1 cellular context compared by ENCODE assay signal in genomic region chr16:667780-668518, GRCh38.
TF ChIP-seq lines count a peak whose summit lies in the region.

Gene RHOT2, plus strand, starts transcription at chr16:668132. Its CDS starts 68 bp downstream, at chr16:668200.

TF ChIP-seq in HepG2, 621 proteins besides CTCF, POLR2A, EP300 and RAD21 (continued from another document and continues in another):
- TF ChIP-seq, protein P1, sequence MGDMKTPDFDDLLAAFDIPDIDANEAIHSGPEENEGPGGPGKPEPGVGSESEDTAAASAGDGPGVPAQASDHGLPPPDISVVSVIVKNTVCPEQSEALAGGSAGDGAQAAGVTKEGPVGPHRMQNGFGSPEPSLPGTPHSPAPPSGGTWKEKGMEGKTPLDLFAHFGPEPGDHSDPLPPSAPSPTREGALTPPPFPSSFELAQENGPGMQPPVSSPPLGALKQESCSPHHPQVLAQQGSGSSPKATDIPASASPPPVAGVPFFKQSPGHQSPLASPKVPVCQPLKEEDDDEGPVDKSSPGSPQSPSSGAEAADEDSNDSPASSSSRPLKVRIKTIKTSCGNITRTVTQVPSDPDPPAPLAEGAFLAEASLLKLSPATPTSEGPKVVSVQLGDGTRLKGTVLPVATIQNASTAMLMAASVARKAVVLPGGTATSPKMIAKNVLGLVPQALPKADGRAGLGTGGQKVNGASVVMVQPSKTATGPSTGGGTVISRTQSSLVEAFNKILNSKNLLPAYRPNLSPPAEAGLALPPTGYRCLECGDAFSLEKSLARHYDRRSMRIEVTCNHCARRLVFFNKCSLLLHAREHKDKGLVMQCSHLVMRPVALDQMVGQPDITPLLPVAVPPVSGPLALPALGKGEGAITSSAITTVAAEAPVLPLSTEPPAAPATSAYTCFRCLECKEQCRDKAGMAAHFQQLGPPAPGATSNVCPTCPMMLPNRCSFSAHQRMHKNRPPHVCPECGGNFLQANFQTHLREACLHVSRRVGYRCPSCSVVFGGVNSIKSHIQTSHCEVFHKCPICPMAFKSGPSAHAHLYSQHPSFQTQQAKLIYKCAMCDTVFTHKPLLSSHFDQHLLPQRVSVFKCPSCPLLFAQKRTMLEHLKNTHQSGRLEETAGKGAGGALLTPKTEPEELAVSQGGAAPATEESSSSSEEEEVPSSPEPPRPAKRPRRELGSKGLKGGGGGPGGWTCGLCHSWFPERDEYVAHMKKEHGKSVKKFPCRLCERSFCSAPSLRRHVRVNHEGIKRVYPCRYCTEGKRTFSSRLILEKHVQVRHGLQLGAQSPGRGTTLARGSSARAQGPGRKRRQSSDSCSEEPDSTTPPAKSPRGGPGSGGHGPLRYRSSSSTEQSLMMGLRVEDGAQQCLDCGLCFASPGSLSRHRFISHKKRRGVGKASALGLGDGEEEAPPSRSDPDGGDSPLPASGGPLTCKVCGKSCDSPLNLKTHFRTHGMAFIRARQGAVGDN (CRISPR knock-in tag; IDR thresholded peaks at IDR 0.05): peak; percentile 88
- TF ChIP-seq FOXO1 (CRISPR knock-in tag; IDR thresholded peaks at IDR 0.05) (peak; percentile 80), HOXA7 (CRISPR knock-in tag; IDR thresholded peaks at IDR 0.05) (no peak), ZNF264 (CRISPR knock-in tag; IDR thresholded peaks at IDR 0.05) (0 out of 2 replicates have a peak, but pooled peaks have one; percentile 13), CBX2 (IDR thresholded peaks at IDR 0.05; ENCODE audit: low read depth, low read length) (no peak), CBX2 (CRISPR knock-in tag; IDR thresholded peaks at IDR 0.05; ENCODE audit: low read depth) (no peak), AHR (CRISPR knock-in tag; IDR thresholded peaks at IDR 0.05) (no peak), ZNF431 (CRISPR knock-in tag; IDR thresholded peaks at IDR 0.05; ENCODE audit: borderline replicate concordance, low read depth) (peak; percentile 60; the same call in 1 of the 2 replicates), HOXD1 (CRISPR knock-in tag; IDR thresholded peaks at IDR 0.05) (peak; percentile 20; the same call in 1 of the 2 replicates), HNF4G (IDR thresholded peaks at IDR 0.05; ENCODE audit: borderline replicate concordance, low read depth, low read length) (peak; percentile 8; the same call in 1 of the 2 replicates), HNF4G (CRISPR knock-in tag; IDR thresholded peaks at IDR 0.05; ENCODE audit: borderline replicate concordance, low read depth) (peak; percentile 73; the same call in 1 of the 2 replicates), ZSCAN20 (CRISPR knock-in tag; IDR thresholded peaks at IDR 0.05; ENCODE audit: borderline replicate concordance) (peak; percentile 83; the same call in 1 of the 2 replicates), IRX3 (CRISPR knock-in tag; IDR thresholded peaks at IDR 0.05; ENCODE audit: borderline replicate concordance, low read depth) (no peak), ZFAT (CRISPR knock-in tag; conservative IDR thresholded peaks at IDR 0.05) (no peak), PHF20 (CRISPR knock-in tag; IDR thresholded peaks at IDR 0.05) (peak; percentile 92), MZF1 (CRISPR knock-in tag; IDR thresholded peaks at IDR 0.05; ENCODE audit: borderline replicate concordance) (no peak), ZKSCAN8 (CRISPR knock-in tag; IDR thresholded peaks at IDR 0.05; ENCODE audit: borderline replicate concordance) (0 out of 2 replicates have a peak, but pooled peaks have one; percentile 54), GATA4 (IDR thresholded peaks at IDR 0.05; ENCODE audit: borderline replicate concordance, low read depth) (no peak), RORA (CRISPR knock-in tag; IDR thresholded peaks at IDR 0.05) (no peak), CEBPG (CRISPR knock-in tag; IDR thresholded peaks at IDR 0.05) (peak; percentile 60), ISX (CRISPR knock-in tag; conservative IDR thresholded peaks at IDR 0.05) (no peak; the same call in none of the 2 replicates), MEIS2 (CRISPR knock-in tag; IDR thresholded peaks at IDR 0.05) (peak; percentile 73; the same call in 1 of the 2 replicates), ISL2 (CRISPR knock-in tag; IDR thresholded peaks at IDR 0.05) (no peak; the same call in 1 of the 2 replicates), BRCA1 (CRISPR knock-in tag; IDR thresholded peaks at IDR 0.05) (no peak), SATB2 (CRISPR knock-in tag; IDR thresholded peaks at IDR 0.05) (0 out of 2 replicates have a peak, but pooled peaks have one; percentile 17), ZNF10 (CRISPR knock-in tag; IDR thresholded peaks at IDR 0.05; ENCODE audit: borderline replicate concordance, low read depth) (no peak), ZNF567 (CRISPR knock-in tag; IDR thresholded peaks at IDR 0.05; ENCODE audit: borderline replicate concordance) (peak; percentile 81; the same call in 1 of the 2 replicates), KDM1A (CRISPR knock-in tag; IDR thresholded peaks at IDR 0.05) (no peak), ZNF792 (CRISPR knock-in tag; IDR thresholded peaks at IDR 0.05) (no peak), RARA (CRISPR knock-in tag; IDR thresholded peaks at IDR 0.05) (peak; percentile 40; the same call in 1 of the 2 replicates), TEAD2 (CRISPR knock-in tag; IDR thresholded peaks at IDR 0.05) (no peak), ZBTB38 (CRISPR knock-in tag; IDR thresholded peaks at IDR 0.05) (peak; percentile 92), HDAC1 (CRISPR knock-in tag; IDR thresholded peaks at IDR 0.05) (peak; percentile 82), ETV5 (CRISPR knock-in tag; IDR thresholded peaks at IDR 0.05; ENCODE audit: borderline replicate concordance) (peak; percentile 78), NCOR1 (IDR thresholded peaks at IDR 0.05; ENCODE audit: borderline replicate concordance, low read length) (no peak), KDM3A (CRISPR knock-in tag; IDR thresholded peaks at IDR 0.05; ENCODE audit: low read depth) (no peak), ZNF337 (CRISPR knock-in tag; IDR thresholded peaks at IDR 0.05; ENCODE audit: borderline replicate concordance, low read depth) (peak; percentile 60; the same call in 1 of the 2 replicates), KMT2A (CRISPR knock-in tag; IDR thresholded peaks at IDR 0.05) (peak; percentile 53; the same call in 1 of the 2 replicates), HNRNPLL (IDR thresholded peaks at IDR 0.05; ENCODE audit: low read depth, low read length, poor library complexity, severe bottlenecking) (peak; percentile 53), ZNF350 (CRISPR knock-in tag; IDR thresholded peaks at IDR 0.05; ENCODE audit: borderline replicate concordance, low read depth) (peak; percentile 60; the same call in 1 of the 2 replicates), ZFX (CRISPR knock-in tag; IDR thresholded peaks at IDR 0.05; ENCODE audit: low read depth) (peak; percentile 89), SNRNP70 (IDR thresholded peaks at IDR 0.05; ENCODE audit: low read depth, low read length) (no peak), IKZF5 (CRISPR knock-in tag; IDR thresholded peaks at IDR 0.05) (no peak; the same call in 1 of the 2 replicates), DBP (CRISPR knock-in tag; IDR thresholded peaks at IDR 0.05; ENCODE audit: not compliant biosample characterization) (no peak)
- TF ChIP-seq, protein P2, sequence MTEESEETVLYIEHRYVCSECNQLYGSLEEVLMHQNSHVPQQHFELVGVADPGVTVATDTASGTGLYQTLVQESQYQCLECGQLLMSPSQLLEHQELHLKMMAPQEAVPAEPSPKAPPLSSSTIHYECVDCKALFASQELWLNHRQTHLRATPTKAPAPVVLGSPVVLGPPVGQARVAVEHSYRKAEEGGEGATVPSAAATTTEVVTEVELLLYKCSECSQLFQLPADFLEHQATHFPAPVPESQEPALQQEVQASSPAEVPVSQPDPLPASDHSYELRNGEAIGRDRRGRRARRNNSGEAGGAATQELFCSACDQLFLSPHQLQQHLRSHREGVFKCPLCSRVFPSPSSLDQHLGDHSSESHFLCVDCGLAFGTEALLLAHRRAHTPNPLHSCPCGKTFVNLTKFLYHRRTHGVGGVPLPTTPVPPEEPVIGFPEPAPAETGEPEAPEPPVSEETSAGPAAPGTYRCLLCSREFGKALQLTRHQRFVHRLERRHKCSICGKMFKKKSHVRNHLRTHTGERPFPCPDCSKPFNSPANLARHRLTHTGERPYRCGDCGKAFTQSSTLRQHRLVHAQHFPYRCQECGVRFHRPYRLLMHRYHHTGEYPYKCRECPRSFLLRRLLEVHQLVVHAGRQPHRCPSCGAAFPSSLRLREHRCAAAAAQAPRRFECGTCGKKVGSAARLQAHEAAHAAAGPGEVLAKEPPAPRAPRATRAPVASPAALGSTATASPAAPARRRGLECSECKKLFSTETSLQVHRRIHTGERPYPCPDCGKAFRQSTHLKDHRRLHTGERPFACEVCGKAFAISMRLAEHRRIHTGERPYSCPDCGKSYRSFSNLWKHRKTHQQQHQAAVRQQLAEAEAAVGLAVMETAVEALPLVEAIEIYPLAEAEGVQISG (CRISPR knock-in tag; IDR thresholded peaks at IDR 0.05): peak; percentile 100
- TF ChIP-seq, protein P3, sequence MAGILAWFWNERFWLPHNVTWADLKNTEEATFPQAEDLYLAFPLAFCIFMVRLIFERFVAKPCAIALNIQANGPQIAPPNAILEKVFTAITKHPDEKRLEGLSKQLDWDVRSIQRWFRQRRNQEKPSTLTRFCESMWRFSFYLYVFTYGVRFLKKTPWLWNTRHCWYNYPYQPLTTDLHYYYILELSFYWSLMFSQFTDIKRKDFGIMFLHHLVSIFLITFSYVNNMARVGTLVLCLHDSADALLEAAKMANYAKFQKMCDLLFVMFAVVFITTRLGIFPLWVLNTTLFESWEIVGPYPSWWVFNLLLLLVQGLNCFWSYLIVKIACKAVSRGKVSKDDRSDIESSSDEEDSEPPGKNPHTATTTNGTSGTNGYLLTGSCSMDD (CRISPR knock-in tag; IDR thresholded peaks at IDR 0.05): no peak
- TF ChIP-seq, protein P4, sequence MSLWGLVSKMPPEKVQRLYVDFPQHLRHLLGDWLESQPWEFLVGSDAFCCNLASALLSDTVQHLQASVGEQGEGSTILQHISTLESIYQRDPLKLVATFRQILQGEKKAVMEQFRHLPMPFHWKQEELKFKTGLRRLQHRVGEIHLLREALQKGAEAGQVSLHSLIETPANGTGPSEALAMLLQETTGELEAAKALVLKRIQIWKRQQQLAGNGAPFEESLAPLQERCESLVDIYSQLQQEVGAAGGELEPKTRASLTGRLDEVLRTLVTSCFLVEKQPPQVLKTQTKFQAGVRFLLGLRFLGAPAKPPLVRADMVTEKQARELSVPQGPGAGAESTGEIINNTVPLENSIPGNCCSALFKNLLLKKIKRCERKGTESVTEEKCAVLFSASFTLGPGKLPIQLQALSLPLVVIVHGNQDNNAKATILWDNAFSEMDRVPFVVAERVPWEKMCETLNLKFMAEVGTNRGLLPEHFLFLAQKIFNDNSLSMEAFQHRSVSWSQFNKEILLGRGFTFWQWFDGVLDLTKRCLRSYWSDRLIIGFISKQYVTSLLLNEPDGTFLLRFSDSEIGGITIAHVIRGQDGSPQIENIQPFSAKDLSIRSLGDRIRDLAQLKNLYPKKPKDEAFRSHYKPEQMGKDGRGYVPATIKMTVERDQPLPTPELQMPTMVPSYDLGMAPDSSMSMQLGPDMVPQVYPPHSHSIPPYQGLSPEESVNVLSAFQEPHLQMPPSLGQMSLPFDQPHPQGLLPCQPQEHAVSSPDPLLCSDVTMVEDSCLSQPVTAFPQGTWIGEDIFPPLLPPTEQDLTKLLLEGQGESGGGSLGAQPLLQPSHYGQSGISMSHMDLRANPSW (CRISPR knock-in tag; IDR thresholded peaks at IDR 0.05; ENCODE audit: borderline replicate concordance): no peak
- TF ChIP-seq, protein P5, sequence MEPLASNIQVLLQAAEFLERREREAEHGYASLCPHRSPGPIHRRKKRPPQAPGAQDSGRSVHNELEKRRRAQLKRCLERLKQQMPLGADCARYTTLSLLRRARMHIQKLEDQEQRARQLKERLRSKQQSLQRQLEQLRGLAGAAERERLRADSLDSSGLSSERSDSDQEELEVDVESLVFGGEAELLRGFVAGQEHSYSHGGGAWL (CRISPR knock-in tag; IDR thresholded peaks at IDR 0.05): no peak
- TF ChIP-seq, protein P6, sequence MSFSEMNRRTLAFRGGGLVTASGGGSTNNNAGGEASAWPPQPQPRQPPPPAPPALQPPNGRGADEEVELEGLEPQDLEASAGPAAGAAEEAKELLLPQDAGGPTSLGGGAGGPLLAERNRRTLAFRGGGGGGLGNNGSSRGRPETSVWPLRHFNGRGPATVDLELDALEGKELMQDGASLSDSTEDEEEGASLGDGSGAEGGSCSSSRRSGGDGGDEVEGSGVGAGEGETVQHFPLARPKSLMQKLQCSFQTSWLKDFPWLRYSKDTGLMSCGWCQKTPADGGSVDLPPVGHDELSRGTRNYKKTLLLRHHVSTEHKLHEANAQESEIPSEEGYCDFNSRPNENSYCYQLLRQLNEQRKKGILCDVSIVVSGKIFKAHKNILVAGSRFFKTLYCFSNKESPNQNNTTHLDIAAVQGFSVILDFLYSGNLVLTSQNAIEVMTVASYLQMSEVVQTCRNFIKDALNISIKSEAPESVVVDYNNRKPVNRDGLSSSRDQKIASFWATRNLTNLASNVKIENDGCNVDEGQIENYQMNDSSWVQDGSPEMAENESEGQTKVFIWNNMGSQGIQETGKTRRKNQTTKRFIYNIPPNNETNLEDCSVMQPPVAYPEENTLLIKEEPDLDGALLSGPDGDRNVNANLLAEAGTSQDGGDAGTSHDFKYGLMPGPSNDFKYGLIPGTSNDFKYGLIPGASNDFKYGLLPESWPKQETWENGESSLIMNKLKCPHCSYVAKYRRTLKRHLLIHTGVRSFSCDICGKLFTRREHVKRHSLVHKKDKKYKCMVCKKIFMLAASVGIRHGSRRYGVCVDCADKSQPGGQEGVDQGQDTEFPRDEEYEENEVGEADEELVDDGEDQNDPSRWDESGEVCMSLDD (CRISPR knock-in tag; IDR thresholded peaks at IDR 0.05; ENCODE audit: borderline replicate concordance): 0 out of 2 replicates have a peak, but pooled peaks have one; percentile 13
